In genomic region chr17:79022507-79022991, GRCh38 we compare ENCODE assay signal across 16 cellular contexts. TPM values are rescaled to one million over a fixed set of nuclear protein-coding genes. Genes with fewer than 3 reads are reported as not detected.
DNase-seq lines count a peak whose midpoint lies in the region; ATAC-seq and TF ChIP-seq lines count a peak whose summit lies in the region.
"Had no signal": no experiment of that assay in that cellular context is flagged by ENCODE, and none has a peak within 500 bp of the region (broad histone marks: within the 10 kb centered on the region; RNA-seq: fewer than 3 reads in every experiment).

No MANE protein-coding gene starts in this region.

- no peaks in the 10 kb centered on the region for H3K36me3 ChIP-seq in thoracic aorta

- TF ChIP-seq CTCF in thoracic aorta (IDR thresholded peaks at IDR 0.05) = no peak

- POLR2A ChIA-PET in T-cell (lab: Charles Lee) = no interaction called here

- H3K4me3 ChIP-seq in thoracic aorta = peak overlapping the region; percentile 79

- ATAC-seq in Right ventricle myocardium superior (ENCODE audit: poor library complexity) (peak; percentile 45), thoracic aorta (ENCODE audit: insufficient number of reproducible peaks, low FRiP score, low read depth) (peak; percentile 22), GM18909 (IDR thresholded peaks at IDR 0.05; ENCODE audit: poor library complexity, unreplicated experiment) (no peak), T-cell (replicated peaks in 1 of 4) (no peak)
- ATAC-seq: foreskin keratinocyte; naive thymus-derived CD8-positive, alpha-beta T cell had no signal

- H3K4me3 Mint-ChIP-seq in T-cell = peak overlapping the region in 1 of 3 donors; percentile 85

- CTCF ChIA-PET in T-cell (lab: Charles Lee) = no interaction called here

- H3K27me3 ChIP-seq in thoracic aorta (replicated peaks; ENCODE audit: insufficient read depth) = no peaks in the 10 kb centered on the region
- H3K27me3 ChIP-seq: foreskin keratinocyte had no signal

- WGBS in adipose tissue, 3 donors = 56 to 69% (median 65%) methylated on average over 9 of the region's 9 CpGs

- DNase-seq in Right ventricle myocardium superior (peak; percentile 88), mucosa of gallbladder (ENCODE audit: low spot score) (peak; percentile 47), thoracic aorta (ENCODE audit: low spot score) (peak; percentile 80), globus pallidus (ENCODE audit: low spot score) (no peak), T-cell (no peak)
- no peak for DNase-seq in NK-92 treated with Interleukin-12 subunit alpha and Interleukin-12 subunit beta, amount 100 ng/mL, for 24 hours (lab: John Stamatoyannopoulos, UW)
- DNase-seq: anterior cingulate cortex, foreskin keratinocyte, HCEC 1CT, NCI-H1930, NCI-H748 treated with DMSO at 0.1 percent for 48 hours, RPMI8226, T1000 had no signal

- peaks cover 7 to 35% of the 10 kb centered on the region in 2 donors for H3K27me3 Mint-ChIP-seq in T-cell

- peak overlapping the region; percentile 77 for H3K27ac ChIP-seq in adipose tissue (ENCODE audit: low read depth, low read length)
- peak overlapping the region; percentile 84 to 92 for H3K27ac ChIP-seq in thoracic aorta

- H3K9me3 ChIP-seq in thoracic aorta = no peaks in the 10 kb centered on the region

- no peak overlapping the region for H3K27ac Mint-ChIP-seq in T-cell

- intact Hi-C loops in Right ventricle myocardium superior (cut with DNase I) = loop anchor here (5.0 kb wide), 1 partner anchor 55 kb away; no protein-coding TSS in a partner anchor

- no peaks in the 10 kb centered on the region for H3K36me3 Mint-ChIP-seq in T-cell
- H3K36me3 Mint-ChIP-seq: naive thymus-derived CD8-positive, alpha-beta T cell had no signal

- H3K9me3 Mint-ChIP-seq in T-cell = no peaks in the 10 kb centered on the region
- H3K9me3 Mint-ChIP-seq: naive thymus-derived CD8-positive, alpha-beta T cell had no signal

- peaks cover 6 to 13% (median 8%) of the 10 kb centered on the region in 3 donors for H3K4me1 Mint-ChIP-seq in T-cell

- H3K4me1 ChIP-seq in thoracic aorta (ENCODE audit: control insufficient read depth in 1 of 2, low read depth in 2 of 2) = peaks cover 46 to 62% of the 10 kb centered on the region in 2 donors

RNA-seq across cellular contexts. Expression of gene C1QTNF1, which starts 1.4 kb away (rescaled TPM):
- 100 to 1,000 TPM in 2 of 3 donors, 10 to 100 TPM in 1; 33.8 to 357 (median 207) TPM for polyA plus RNA-seq in adipose tissue
- total RNA-seq in Right ventricle myocardium superior = 143 TPM
- 45.3 TPM for total RNA-seq in mucosa of gallbladder
- total RNA-seq in thoracic aorta = 100 to 1,000 TPM; 445 to 518 TPM
- under 1 TPM in 4 of 5 donors, not detected in 1; 0.10 to 0.57 (median 0.26) TPM for total RNA-seq in T-cell
- total RNA-seq: naive thymus-derived CD8-positive, alpha-beta T cell had no signal
- polyA plus RNA-seq: naive thymus-derived CD8-positive, alpha-beta T cell had no signal

RNA-seq across cellular contexts. Expression of gene CANT1, which starts 13.0 kb away (rescaled TPM):
- 10 to 100 TPM in 2 of 3 donors, 1 to 10 TPM in 1; 9.3 to 22.5 (median 16.9) TPM for polyA plus RNA-seq in adipose tissue
- total RNA-seq in Right ventricle myocardium superior (29.8 TPM), mucosa of gallbladder (132 TPM), thoracic aorta (10 to 100 TPM; 21.4 to 41.0 TPM), T-cell (10 to 100 TPM; 46.2 to 63.1 (median 57.7) TPM)

RNA-seq across cellular contexts. Expression of gene LGALS3BP, which starts 42.8 kb away (rescaled TPM):
- 100 to 1,000 TPM; 104 to 220 (median 144) TPM for polyA plus RNA-seq in adipose tissue
- total RNA-seq in Right ventricle myocardium superior (499 TPM), mucosa of gallbladder (761 TPM), thoracic aorta (100 to 1,000 TPM; 205 to 308 TPM), T-cell (10 to 100 TPM; 28.2 to 80.7 (median 51.6) TPM)

RNA-seq across cellular contexts. Expression of gene ENGASE, which starts 52.1 kb away (rescaled TPM):
- polyA plus RNA-seq in adipose tissue = 10 to 100 TPM; 18.7 to 39.0 (median 33.7) TPM
- total RNA-seq in Right ventricle myocardium superior (29.1 TPM), mucosa of gallbladder (74.8 TPM), thoracic aorta (10 to 100 TPM; 50.0 to 75.9 TPM), T-cell (100 to 1,000 TPM in 4 of 5 donors, 10 to 100 TPM in 1; 99.6 to 153 (median 141) TPM)

Comparison
In these comparisons a context has a peak if more than half of its experiments do, and no peak if none do; other contexts are left out.
1. ATAC-seq: peak in Right ventricle myocardium superior (single experiment) and thoracic aorta (single experiment); none in GM18909 (single experiment) and T-cell (0 of 4).
2. DNase-seq: peak in Right ventricle myocardium superior (single experiment), mucosa of gallbladder (single experiment) and thoracic aorta (single experiment); none in globus pallidus (single experiment), T-cell (0 of 34) and NK-92 treated with Interleukin-12 subunit alpha and Interleukin-12 subunit beta, amount 100 ng/mL, for 24 hours (single experiment).
3. RNA of gene C1QTNF1, which starts 1.4 kb away (total RNA-seq): 445 to 518 TPM in thoracic aorta, 143 TPM in Right ventricle myocardium superior (single experiment) and 45.3 TPM in mucosa of gallbladder (single experiment); 0.10 to 0.57 TPM in T-cell; every median in the first group is over 10 times any median in the second.